In genomic region chr12:118103231-118103600, GRCh38 we compare ENCODE assay signal across 8 cellular contexts. TPM values are rescaled to one million over a fixed set of nuclear protein-coding genes. Genes with fewer than 3 reads are reported as not detected.
DNase-seq lines count a peak whose midpoint lies in the region; TF ChIP-seq lines count a peak whose summit lies in the region.

No MANE protein-coding gene starts in this region.

- DNase-seq in GM13976 (ENCODE audit: low spot score) (peak; percentile 49), NT2/D1 (ENCODE audit: low read depth, low spot score) (no peak), vagina (ENCODE audit: extremely low spot score in 2 of 2) (no peak), NCI-H1092 treated with DMSO at 0.1 percent for 48 hours (lab: John Stamatoyannopoulos, UW) (no peak), cortex of kidney (lab: John Stamatoyannopoulos, UW) (no peak)

- no peaks in the 10 kb centered on the region for H3K9me3 ChIP-seq in NT2/D1 (ENCODE audit: insufficient read depth, low read length)
- no peaks in the 10 kb centered on the region for H3K9me3 ChIP-seq in duodenal mucosa (ENCODE audit: control insufficient read depth in 1 of 2, low read length in 2 of 2)
- no peaks in the 10 kb centered on the region for H3K9me3 ChIP-seq in mononuclear cell (ENCODE audit: low read depth, low read length)
- no peaks in the 10 kb centered on the region for H3K9me3 ChIP-seq in vagina

- H3K4me3 ChIP-seq in NT2/D1 (ENCODE audit: insufficient read length, low read depth) (peak overlapping the region; percentile 90), duodenal mucosa (ENCODE audit: low read depth in 1 of 2, low read length in 2 of 2) (peak overlapping the region; percentile 82 to 83), mononuclear cell (ENCODE audit: low read length) (peak overlapping the region; percentile 47), vagina (peak overlapping the region; percentile 60 to 97)

- no peak for TF ChIP-seq CTCF in 22Rv1 (IDR thresholded peaks at IDR 0.05)
- no peak for TF ChIP-seq CTCF in GM13976 (IDR thresholded peaks at IDR 0.05; ENCODE audit: borderline replicate concordance, control extremely low read depth, extremely low read depth, insufficient read depth, missing control alignments)
- no peak for TF ChIP-seq CTCF in vagina (IDR thresholded peaks at IDR 0.05)

- in situ Hi-C loops in GM13976 (cut with MboI; ENCODE audit: low sequenced_read_pairs, unreplicated experiment) = no loop called here

- H3K27me3 ChIP-seq in NT2/D1 (ENCODE audit: insufficient read depth, insufficient read length) = no peaks in the 10 kb centered on the region
- no peaks in the 10 kb centered on the region for H3K27me3 ChIP-seq in duodenal mucosa (ENCODE audit: control insufficient read depth in 1 of 2, insufficient read depth in 2 of 2, low read length in 2 of 2)
- H3K27me3 ChIP-seq in mononuclear cell (ENCODE audit: insufficient read depth, low read length) = peaks cover 3% of the 10 kb centered on the region
- no peaks in the 10 kb centered on the region for H3K27me3 ChIP-seq in vagina

- H3K4me1 ChIP-seq in NT2/D1 (ENCODE audit: insufficient read depth, insufficient read length) = peaks cover 12% of the 10 kb centered on the region
- H3K4me1 ChIP-seq in duodenal mucosa (ENCODE audit: control insufficient read depth in 1 of 2, insufficient read depth in 2 of 2, low read length in 2 of 2) = peaks cover 12 to 19% of the 10 kb centered on the region in 2 donors
- peaks cover 19% of the 10 kb centered on the region for H3K4me1 ChIP-seq in mononuclear cell (ENCODE audit: insufficient read depth, low read length)
- peaks cover 19% of the 10 kb centered on the region for H3K4me1 ChIP-seq in vagina

- TF ChIP-seq POLR2A in vagina (IDR thresholded peaks at IDR 0.05) = no peak

- H3K27ac ChIP-seq in 22Rv1 (peak overlapping the region; percentile 85), duodenal mucosa (ENCODE audit: low read depth, low read length) (peak overlapping the region; percentile 42), vagina (peak overlapping the region; percentile 85)

- H3K36me3 ChIP-seq in NT2/D1 (ENCODE audit: insufficient read depth, insufficient read length, low read length) (peaks cover 6% of the 10 kb centered on the region), duodenal mucosa (ENCODE audit: control insufficient read depth in 1 of 2, insufficient read depth in 2 of 2, low read length in 2 of 2) (no peaks in the 10 kb centered on the region), vagina (no peaks in the 10 kb centered on the region)

- intact Hi-C loops in vagina (cut with DNase I) = no loop called here

- peak overlapping the region; percentile 99 for H3K9ac ChIP-seq in NT2/D1 (ENCODE audit: insufficient read length, low read depth)
- H3K9ac ChIP-seq in duodenal mucosa (ENCODE audit: low read depth in 1 of 2, low read length in 2 of 2) = peak overlapping the region; percentile 75 to 81

RNA-seq across cellular contexts. Expression of gene VSIG10, which starts 0.6 kb away (rescaled TPM):
- total RNA-seq in mononuclear cell = 1.8 TPM
- total RNA-seq in vagina = 31.2 TPM

RNA-seq across cellular contexts. Expression of gene PEBP1, which starts 32.7 kb away (rescaled TPM):
- 66.9 TPM for total RNA-seq in mononuclear cell
- total RNA-seq in vagina = 167 TPM

RNA-seq across cellular contexts. Expression of gene WSB2, which starts 42.2 kb away (rescaled TPM):
- total RNA-seq in mononuclear cell = 21.1 TPM
- total RNA-seq in vagina = 44.0 TPM

Comparison
In these comparisons a context has a peak if more than half of its experiments do, and no peak if none do; other contexts are left out.
1. RNA of gene VSIG10, which starts 0.6 kb away (total RNA-seq): 31.2 TPM in vagina (single experiment); 1.8 TPM in mononuclear cell (single experiment); every median in the first group is over 10 times any median in the second.
2. Peak in every context shown above with its lines, with median percentiles within 50 percentile points of each other: H3K27ac ChIP-seq and H3K4me3 ChIP-seq.